9 cellular contexts compared by ENCODE assay signal in the genomic region with DNA sequence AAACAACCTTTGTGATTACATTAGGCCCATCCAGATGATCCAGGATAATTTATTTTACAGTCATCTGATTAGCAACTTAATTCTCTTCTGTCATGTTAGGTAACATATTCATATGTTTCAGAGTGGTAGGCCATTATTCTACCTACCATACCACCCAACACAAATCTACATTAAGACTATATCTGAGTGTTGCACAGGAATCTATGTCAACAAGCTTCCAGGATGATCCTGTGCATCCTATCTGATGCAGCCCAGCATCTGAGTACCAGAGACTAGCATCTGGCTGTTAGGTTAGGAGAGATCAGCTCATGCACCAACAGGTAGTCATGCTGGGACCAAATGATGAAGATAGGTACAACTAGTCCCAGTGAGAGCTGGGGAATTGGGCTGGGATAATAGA. TPM values are rescaled to one million over a fixed set of nuclear protein-coding genes. Genes with fewer than 3 reads are reported as not detected.
DNase-seq lines count a peak whose midpoint lies in the region; ATAC-seq, FAIRE-seq and TF ChIP-seq lines count a peak whose summit lies in the region.
"Had no signal": no experiment of that assay in that cellular context is flagged by ENCODE, and none has a peak within 500 bp of the region (broad histone marks: within the 10 kb centered on the region; RNA-seq: fewer than 3 reads in every experiment).

No MANE protein-coding gene starts in this region.

- TF ChIP-seq CTCF in Caco-2 (IDR thresholded peaks at IDR 0.05; ENCODE audit: insufficient read depth in 1 of 2, low read depth in 1 of 2, low read length in 1 of 2, severe bottlenecking in 1 of 2, unreplicated experiment in 1 of 2), result no peak
- TF ChIP-seq CTCF in KMS-11 (conservative IDR thresholded peaks at IDR 0.05; ENCODE audit: low read depth, low read length), result no peak
- TF ChIP-seq CTCF in K562 (IDR thresholded peaks at IDR 0.05 in 2 of 3, conservative IDR thresholded peaks at IDR 0.05 in 1 of 3; ENCODE audit: insufficient read depth in 2 of 3, low read depth in 1 of 3, low read length in 3 of 3), result no peak
- no peak for TF ChIP-seq CTCF in nephron progenitor cell (IDR thresholded peaks at IDR 0.05)
- TF ChIP-seq CTCF in uterus (IDR thresholded peaks at IDR 0.05), result no peak

- H3K9me3 ChIP-seq in Caco-2 (no peaks in the 10 kb centered on the region), K562 (replicated peaks; ENCODE audit: control insufficient read depth, insufficient read depth, low read depth, low read length) (no peaks in the 10 kb centered on the region), uterus (no peaks in the 10 kb centered on the region)

- H3K4me1 Mint-ChIP-seq in Caco-2 (ENCODE audit: low read depth, unreplicated experiment) (peaks cover 15% of the 10 kb centered on the region), nephron progenitor cell (peaks cover 50% of the 10 kb centered on the region)

- H3K36me3 Mint-ChIP-seq in Caco-2 (ENCODE audit: insufficient read depth, unreplicated experiment) (peaks cover 90% of the 10 kb centered on the region), nephron progenitor cell (ENCODE audit: low read depth) (peaks cover 55% of the 10 kb centered on the region)

- H3K27ac Mint-ChIP-seq in Caco-2 (ENCODE audit: unreplicated experiment) (peak overlapping the region; percentile 92), nephron progenitor cell (peak overlapping the region; percentile 98)

- H3K9ac ChIP-seq in KMS-11 (no peak overlapping the region), K562 (ENCODE audit: insufficient read depth in 1 of 2, low read depth in 2 of 2, low read length in 2 of 2) (peak overlapping the region; percentile 97 to 98; a peak in 2 of 4 replicates)

- FAIRE-seq in K562 (lab: Jason Lieb, UNC), result no peak

- no peaks in the 10 kb centered on the region for H3K9me3 Mint-ChIP-seq in Caco-2 (ENCODE audit: unreplicated experiment)
- H3K9me3 Mint-ChIP-seq in nephron progenitor cell, result no peaks in the 10 kb centered on the region

- TF ChIP-seq RAD21 in K562 (CRISPR knock-in tag; conservative IDR thresholded peaks at IDR 0.05 in 1 of 2, IDR thresholded peaks at IDR 0.05 in 1 of 2), result no peak

- no peaks in the 10 kb centered on the region for H3K9me1 ChIP-seq in K562 (ENCODE audit: control insufficient read depth, insufficient read depth, low read length)

- H4K20me1 ChIP-seq in KMS-11 (ENCODE audit: insufficient read depth), result no peaks in the 10 kb centered on the region
- H4K20me1 ChIP-seq in K562 (replicated peaks; ENCODE audit: control insufficient read depth, insufficient read depth, low read length), result no peaks in the 10 kb centered on the region

- in situ Hi-C loops in K562 (cut with MboI) (no loop called here), KBM-7 (cut with MboI; ENCODE audit: low pct_unique_long_range_greater_than_20kb, low sequenced_read_pairs) (loop anchor here (25.0 kb wide), 2 partner anchors 362 to 562 kb away; no protein-coding TSS in a partner anchor)

- POLR2A ChIA-PET in Caco-2 (lab: Charles Lee), result no interaction called here
- POLR2A ChIA-PET in K562 (lab: Yijun Ruan, JAX), result interaction anchor here (0.6 to 4.3 kb wide), 6 partner anchors 10 to 273 kb away, joined by 3 to 38 read pairs (median 4); a partner anchor contains a TSS

- H3K4me3 ChIP-seq in Caco-2 (ENCODE audit: low read depth, low read length) (no peak overlapping the region), KMS-11 (IDR thresholded peaks at IDR 0.05; ENCODE audit: insufficient read depth, low read depth, low read length) (no peak overlapping the region), K562 (peak overlapping the region; percentile 75), uterus (no peak overlapping the region)

- peak overlapping the region; percentile 90; the same call in 1 of the 2 replicates for H3K4me2 ChIP-seq in KMS-11
- H3K4me2 ChIP-seq in K562 (ENCODE audit: insufficient read depth, low read length), result peak overlapping the region; percentile 97

- TF ChIP-seq EP300 in K562 (IDR thresholded peaks at IDR 0.05; ENCODE audit: low read length), result no peak

- BruUV-seq in Caco-2 (replicated peaks; lab: Mats Ljungman, UMichigan), result no TSS peak
- no TSS peak for BruUV-seq in K562 (replicated peaks; lab: Mats Ljungman, UMichigan)

- DNase-seq in Caco-2, result no peak
- DNase-seq in K562 (ENCODE audit: extremely low read depth in 1 of 4, low spot score in 3 of 4), result peak in 1 of 4 experiments; percentile 14
- no peak for DNase-seq in nephron progenitor cell
- no peak for DNase-seq in uterus
- DNase-seq in KBM-7, result no peak
- no peak for DNase-seq in germinal center (ENCODE audit: low spot score)
- DNase-seq: GDM1, NCI-H1092 treated with DMSO at 0.1 percent for 48 hours had no signal

- H3K4me1 ChIP-seq in Caco-2 (peaks cover 10% of the 10 kb centered on the region; the same call in 1 of the 2 replicates), KMS-11 (ENCODE audit: low read depth, poor library complexity, severe bottlenecking) (peaks cover 29% of the 10 kb centered on the region), K562 (replicated peaks in 1 of 2; ENCODE audit: control insufficient read depth in 2 of 2, insufficient read depth in 2 of 2, low read length in 2 of 2) (peaks cover 18 to 19% of the 10 kb centered on the region in 2 experiments; a peak in 4 of 5 replicates), uterus (peaks cover 0 to 6% of the 10 kb centered on the region in 2 donors)

- H3K79me2 ChIP-seq in KMS-11 (ENCODE audit: insufficient read depth, low read depth), result peaks cover 45% of the 10 kb centered on the region
- peaks cover 59% of the 10 kb centered on the region for H3K79me2 ChIP-seq in K562 (ENCODE audit: control insufficient read depth, insufficient read depth, low read length)

- no peak for ATAC-seq in K562

- H3K36me3 ChIP-seq in Caco-2 (ENCODE audit: control insufficient read depth, insufficient read depth, low read length) (peaks cover 8% of the 10 kb centered on the region), KMS-11 (ENCODE audit: insufficient read depth) (peaks cover 16% of the 10 kb centered on the region; the same call in 1 of the 2 replicates), K562 (ENCODE audit: control insufficient read depth, insufficient read depth, low read length) (peaks cover 69% of the 10 kb centered on the region), uterus (no peaks in the 10 kb centered on the region)

- H3K4me3 Mint-ChIP-seq in Caco-2 (ENCODE audit: unreplicated experiment) (peak overlapping the region; percentile 95), nephron progenitor cell (peak overlapping the region; percentile 97)

- no peak for TF ChIP-seq POLR2A in K562 (conservative IDR thresholded peaks at IDR 0.05)
- TF ChIP-seq POLR2A in uterus (IDR thresholded peaks at IDR 0.05), result no peak

- H3K27ac ChIP-seq in KMS-11 (no peak overlapping the region), K562 (ENCODE audit: extremely low read depth, low read depth, low read length) (0 out of 3 replicates have a peak overlapping the region, but pooled peaks have one; percentile 85), uterus (no peak overlapping the region)

- H2AFZ ChIP-seq in KMS-11 (ENCODE audit: low read depth) (no peak overlapping the region), K562 (ENCODE audit: low read depth, low read length) (no peak overlapping the region)

- intact Hi-C loops in Caco-2 (cut with micrococcal nuclease; ENCODE audit: unreplicated experiment) (no loop called here), K562 (cut with micrococcal nuclease) (no loop called here), uterus (cut with DNase I; ENCODE audit: low total_unique reads) (loop anchor here (10.0 kb wide), 1 partner anchor 410 kb away; no protein-coding TSS in a partner anchor)

- H3K27me3 Mint-ChIP-seq in Caco-2 (ENCODE audit: insufficient read depth, unreplicated experiment) (no peaks in the 10 kb centered on the region), nephron progenitor cell (ENCODE audit: low read depth, poor library complexity) (no peaks in the 10 kb centered on the region)

- H3K27me3 ChIP-seq in Caco-2 (replicated peaks; ENCODE audit: control insufficient read depth, insufficient read depth, low read length), result no peaks in the 10 kb centered on the region
- H3K27me3 ChIP-seq in KMS-11 (ENCODE audit: insufficient read depth, low read depth), result no peaks in the 10 kb centered on the region
- H3K27me3 ChIP-seq in K562 (ENCODE audit: control insufficient read depth in 2 of 2, insufficient read depth in 2 of 2, low read length in 2 of 2), result no peaks in the 10 kb centered on the region
- no peaks in the 10 kb centered on the region for H3K27me3 ChIP-seq in uterus

- CTCF ChIA-PET in Caco-2 (lab: Charles Lee), result no interaction called here
- CTCF ChIA-PET in K562 (lab: Yijun Ruan, JAX; ENCODE audit: low intra/inter-chr PET ratio), result no interaction called here

RNA-seq across cellular contexts. Expression of a gene that starts 1.3 kb away (rescaled TPM):
- total RNA-seq in Caco-2 (2022) (135 and 154 TPM in 2 replicates), K562 (2014; rRNA removed) (102 and 133 TPM in 2 replicates), K562 (2014; rRNA removed; fragmentation: Illumina TruSeq; extraction: Trizol) (91.2 and 103 TPM in 2 replicates), K562 (2015; rRNA removed; fragmentation: Illumina TruSeq; extraction: Trizol) (89.1 and 90.8 TPM in 2 replicates), K562 (2021) (145 and 155 TPM in 2 replicates), uterus (10 to 100 TPM; 35.9 to 75.8 (median 45.2) TPM)
- 104 and 320 TPM in 2 replicates for total RNA-seq in K562 (2011; cell fraction: chromatin; rRNA removed; ENCODE audit: low replicate concordance)
- total RNA-seq in K562 (2011; cell fraction: nucleolus; rRNA removed), result 229 and 246 TPM in 2 replicates
- total RNA-seq in K562 (2011; cell fraction: nucleoplasm; rRNA removed), result 121 and 141 TPM in 2 replicates
- polyA plus RNA-seq in K562 (2011; rRNA removed) (110 and 120 TPM in 2 replicates), K562 (2014; fragmentation: Illumina TruSeq; extraction: Trizol) (114 and 133 TPM in 2 replicates), K562 (2014; fragmentation: Nextera tagmentation; extraction: Ambion mirVana) (10 to 100 TPM; 33.0 to 45.2 TPM), K562 (2014; rRNA removed) (96.7 and 109 TPM in 2 replicates)
- 100 and 136 TPM in 2 replicates for polyA plus RNA-seq in K562 (2011; cell fraction: cytosol; rRNA removed)
- polyA plus RNA-seq in K562 (2011; cell fraction: nucleus; rRNA removed), result 265 and 309 TPM in 2 replicates
- 122 and 135 TPM in 2 replicates for polyA plus RNA-seq in K562 (2012)
- polyA minus RNA-seq in K562 (2011; rRNA and poly(A)+ RNA removed), result 74.9 and 101 TPM in 2 replicates
- polyA minus RNA-seq in K562 (2011; cell fraction: cytosol; rRNA and poly(A)+ RNA removed), result 38.9 and 72.1 TPM in 2 replicates
- 84.7 and 97.7 TPM in 2 replicates for polyA minus RNA-seq in K562 (2011; cell fraction: nucleus; rRNA and poly(A)+ RNA removed)

RNA-seq across cellular contexts. Expression of a gene that starts 7.0 kb away (rescaled TPM):
- 93.4 and 96.6 TPM in 2 replicates for total RNA-seq in Caco-2 (2022)
- 87.6 and 130 TPM in 2 replicates for total RNA-seq in K562 (2011; cell fraction: chromatin; rRNA removed; ENCODE audit: low replicate concordance)
- 122 and 140 TPM in 2 replicates for total RNA-seq in K562 (2011; cell fraction: nucleolus; rRNA removed)
- total RNA-seq in K562 (2011; cell fraction: nucleoplasm; rRNA removed), result 150 and 206 TPM in 2 replicates
- 40.0 and 53.8 TPM in 2 replicates for total RNA-seq in K562 (2014; rRNA removed)
- total RNA-seq in K562 (2014; rRNA removed; fragmentation: Illumina TruSeq; extraction: Trizol), result 40.6 and 42.1 TPM in 2 replicates
- 43.8 and 44.3 TPM in 2 replicates for total RNA-seq in K562 (2015; rRNA removed; fragmentation: Illumina TruSeq; extraction: Trizol)
- 44.5 and 44.6 TPM in 2 replicates for total RNA-seq in K562 (2021)
- 64.0 and 75.5 TPM in 2 replicates for polyA plus RNA-seq in K562 (2011; rRNA removed)
- polyA plus RNA-seq in K562 (2011; cell fraction: cytosol; rRNA removed), result 83.9 and 104 TPM in 2 replicates
- polyA plus RNA-seq in K562 (2011; cell fraction: nucleus; rRNA removed), result 84.1 and 90.2 TPM in 2 replicates
- 39.4 and 67.4 TPM in 2 replicates for polyA plus RNA-seq in K562 (2012)
- polyA plus RNA-seq in K562 (2014; fragmentation: Illumina TruSeq; extraction: Trizol), result 40.5 and 44.2 TPM in 2 replicates
- polyA plus RNA-seq in K562 (2014; fragmentation: Nextera tagmentation; extraction: Ambion mirVana), result 10 to 100 TPM; 20.3 to 23.1 TPM
- 55.3 and 56.4 TPM in 2 replicates for polyA plus RNA-seq in K562 (2014; rRNA removed)
- polyA minus RNA-seq in K562 (2011; rRNA and poly(A)+ RNA removed), result 49.9 and 50.1 TPM in 2 replicates
- polyA minus RNA-seq in K562 (2011; cell fraction: cytosol; rRNA and poly(A)+ RNA removed), result 32.8 and 44.1 TPM in 2 replicates
- polyA minus RNA-seq in K562 (2011; cell fraction: nucleus; rRNA and poly(A)+ RNA removed), result 32.0 and 44.2 TPM in 2 replicates
- 100 to 1,000 TPM in 1 of 4 donors, 10 to 100 TPM in 3; 37.9 to 403 (median 85.8) TPM for total RNA-seq in uterus

RNA-seq across cellular contexts. Expression of a gene that starts 31.4 kb away (rescaled TPM):
- total RNA-seq in Caco-2 (2022) (62.1 and 64.5 TPM in 2 replicates), K562 (2014; rRNA removed) (38.6 and 50.0 TPM in 2 replicates), K562 (2014; rRNA removed; fragmentation: Illumina TruSeq; extraction: Trizol) (20.5 and 21.8 TPM in 2 replicates), K562 (2015; rRNA removed; fragmentation: Illumina TruSeq; extraction: Trizol) (19.4 and 20.2 TPM in 2 replicates), K562 (2021) (80.3 and 86.6 TPM in 2 replicates), uterus (10 to 100 TPM; 38.2 to 97.6 (median 78.6) TPM)
- total RNA-seq in K562 (2011; cell fraction: chromatin; rRNA removed; ENCODE audit: low replicate concordance), result 67.1 and 99.5 TPM in 2 replicates
- total RNA-seq in K562 (2011; cell fraction: nucleolus; rRNA removed), result 61.5 and 70.1 TPM in 2 replicates
- total RNA-seq in K562 (2011; cell fraction: nucleoplasm; rRNA removed), result 49.3 and 64.3 TPM in 2 replicates
- polyA plus RNA-seq in K562 (2011; rRNA removed) (23.5 and 44.6 TPM in 2 replicates), K562 (2014; fragmentation: Illumina TruSeq; extraction: Trizol) (58.8 and 59.1 TPM in 2 replicates), K562 (2014; fragmentation: Nextera tagmentation; extraction: Ambion mirVana) (1 to 10 TPM; 3.1 to 6.3 TPM), K562 (2014; rRNA removed) (31.4 and 31.6 TPM in 2 replicates)
- 44.3 and 54.2 TPM in 2 replicates for polyA plus RNA-seq in K562 (2011; cell fraction: cytosol; rRNA removed)
- polyA plus RNA-seq in K562 (2011; cell fraction: nucleus; rRNA removed), result 59.0 and 70.4 TPM in 2 replicates
- 55.7 and 67.9 TPM in 2 replicates for polyA plus RNA-seq in K562 (2012)
- 66.0 and 68.6 TPM in 2 replicates for polyA minus RNA-seq in K562 (2011; rRNA and poly(A)+ RNA removed)
- 52.4 and 53.8 TPM in 2 replicates for polyA minus RNA-seq in K562 (2011; cell fraction: cytosol; rRNA and poly(A)+ RNA removed)
- 25.8 and 36.1 TPM in 2 replicates for polyA minus RNA-seq in K562 (2011; cell fraction: nucleus; rRNA and poly(A)+ RNA removed)

RNA-seq across cellular contexts. Expression of a gene that starts 33.9 kb away (rescaled TPM):
- total RNA-seq in Caco-2 (2022), result 5.9 and 6.5 TPM in 2 replicates
- total RNA-seq in K562 (2011; cell fraction: chromatin; rRNA removed; ENCODE audit: low replicate concordance), result 0.26 and 0.81 TPM in 2 replicates
- total RNA-seq in K562 (2011; cell fraction: nucleolus; rRNA removed), result 0.33 and 0.39 TPM in 2 replicates
- total RNA-seq in K562 (2011; cell fraction: nucleoplasm; rRNA removed), result 0.15 and 0.37 TPM in 2 replicates
- 0.18 TPM in 1 of 2 replicates, not detected in the other for total RNA-seq in K562 (2014; rRNA removed)
- not detected in 2 replicates for total RNA-seq in K562 (2014; rRNA removed; fragmentation: Illumina TruSeq; extraction: Trizol)
- not detected in 2 replicates for total RNA-seq in K562 (2015; rRNA removed; fragmentation: Illumina TruSeq; extraction: Trizol)
- total RNA-seq in K562 (2021), result 0.02 and 0.07 TPM in 2 replicates
- polyA plus RNA-seq in K562 (2011; rRNA removed), result 0.08 and 0.14 TPM in 2 replicates
- 0.10 and 0.18 TPM in 2 replicates for polyA plus RNA-seq in K562 (2011; cell fraction: cytosol; rRNA removed)
- polyA plus RNA-seq in K562 (2011; cell fraction: nucleus; rRNA removed), result 0.74 and 1.1 TPM in 2 replicates
- 0.08 and 0.11 TPM in 2 replicates for polyA plus RNA-seq in K562 (2012)
- 0.01 and 0.06 TPM in 2 replicates for polyA plus RNA-seq in K562 (2014; fragmentation: Illumina TruSeq; extraction: Trizol)
- not detected for polyA plus RNA-seq in K562 (2014; fragmentation: Nextera tagmentation; extraction: Ambion mirVana)
- 0.07 TPM in 1 of 2 replicates, not detected in the other for polyA plus RNA-seq in K562 (2014; rRNA removed)
- 0.06 and 0.11 TPM in 2 replicates for polyA minus RNA-seq in K562 (2011; rRNA and poly(A)+ RNA removed)
- polyA minus RNA-seq in K562 (2011; cell fraction: cytosol; rRNA and poly(A)+ RNA removed), result not detected in 2 replicates
- 0.13 and 0.44 TPM in 2 replicates for polyA minus RNA-seq in K562 (2011; cell fraction: nucleus; rRNA and poly(A)+ RNA removed)
- total RNA-seq in uterus, result under 1 TPM in 1 of 4 donors, not detected in 3; 0.49 TPM
